In genomic region chr5:161846731-161847130, GRCh38 we compare ENCODE assay signal across 14 cellular contexts. TPM values are rescaled to one million over a fixed set of nuclear protein-coding genes. Genes with fewer than 3 reads are reported as not detected.
DNase-seq lines count a peak whose midpoint lies in the region; ATAC-seq and TF ChIP-seq lines count a peak whose summit lies in the region.
"Had no signal": no experiment of that assay in that cellular context is flagged by ENCODE, and none has a peak within 500 bp of the region (broad histone marks: within the 10 kb centered on the region; RNA-seq: fewer than 3 reads in every experiment).

No MANE protein-coding gene starts in this region.

- H3K27me3 Mint-ChIP-seq in H9 (ENCODE audit: low read depth): peaks cover 43% of the 10 kb centered on the region
- peaks cover 41% of the 10 kb centered on the region for H3K27me3 Mint-ChIP-seq in progenitor cell of endocrine pancreas

- H3K27me3 ChIP-seq in H9 (ENCODE audit: insufficient read depth, low read length) (no peaks in the 10 kb centered on the region; the same call in 1 of the 2 replicates), foreskin keratinocyte (no peaks in the 10 kb centered on the region)

- H3K9me3 ChIP-seq in H9 (ENCODE audit: control insufficient read depth, low read depth, low read length): no peaks in the 10 kb centered on the region
- H3K9me3 ChIP-seq: gastroesophageal sphincter had no signal

- peak; percentile 29 for ATAC-seq in foreskin keratinocyte
- ATAC-seq in GM18868 (IDR thresholded peaks at IDR 0.05; ENCODE audit: unreplicated experiment): no peak
- ATAC-seq: gastroesophageal sphincter had no signal

- no peak overlapping the region for H4K91ac ChIP-seq in H9 (ENCODE audit: insufficient read length, low read depth, low read length)

- H3K36me3 Mint-ChIP-seq in H9 (ENCODE audit: insufficient read depth in 1 of 3, low read depth in 3 of 3) (no peaks in the 10 kb centered on the region), progenitor cell of endocrine pancreas (ENCODE audit: insufficient read depth) (no peaks in the 10 kb centered on the region)

- H3K27ac Mint-ChIP-seq in H9 (no peak overlapping the region), progenitor cell of endocrine pancreas (no peak overlapping the region)
- H3K27ac Mint-ChIP-seq: HFFc6 had no signal

- no peak overlapping the region for H4K5ac ChIP-seq in H9 (ENCODE audit: insufficient read length, low read depth, low read length)

- H2AK5ac ChIP-seq in H9 (ENCODE audit: insufficient read length, low read length): no peak overlapping the region

- TF ChIP-seq CTCF in H9 (conservative IDR thresholded peaks at IDR 0.05) (no peak), foreskin keratinocyte (conservative IDR thresholded peaks at IDR 0.05) (no peak), progenitor cell of endocrine pancreas (IDR thresholded peaks at IDR 0.05; ENCODE audit: unreplicated experiment) (no peak)

- no peak overlapping the region for H3K14ac ChIP-seq in H9 (ENCODE audit: insufficient read depth, low read length)

- no peak overlapping the region for H3T11ph ChIP-seq in H9 (ENCODE audit: low read length)

- peak overlapping the region; percentile 84 for H3K4me2 ChIP-seq in H9 (ENCODE audit: insufficient read depth, insufficient read length, low read length)

- no peaks in the 10 kb centered on the region for H3K79me1 ChIP-seq in H9 (ENCODE audit: insufficient read depth, low read depth, low read length, poor library complexity, severe bottlenecking)

- DNase-seq in H9 (peak; percentile 80), OCI-M1 (lab: John Stamatoyannopoulos, UW) (peak; percentile 13), foreskin keratinocyte (no peak), progenitor cell of endocrine pancreas (ENCODE audit: low spot score, unreplicated experiment) (peak; percentile 49), NCI-H2227 treated with DMSO at 0.1 percent for 48 hours (lab: John Stamatoyannopoulos, UW) (no peak), mesenteric fat pad (ENCODE audit: low spot score) (no peak)
- DNase-seq: activated CD4-positive, CD25-positive, alpha-beta regulatory T cell; activated gamma-delta T cell treated with Interleukin-2 at 50 U/mL for 16 hours; cortex of kidney; HFFc6; NCI-H1436 had no signal

- H3K18ac ChIP-seq in H9 (ENCODE audit: insufficient read length, low read depth, low read length): no peak overlapping the region

- no peak overlapping the region for H2BK120ac ChIP-seq in H9 (ENCODE audit: low read depth, low read length, poor library complexity, severe bottlenecking)

- no peaks in the 10 kb centered on the region for H4K20me1 ChIP-seq in H9 (ENCODE audit: control insufficient read depth, insufficient read depth, insufficient read length)

- H3K79me2 ChIP-seq in H9 (ENCODE audit: insufficient read depth, low read length): no peaks in the 10 kb centered on the region

- H3K27ac ChIP-seq in H9 (ENCODE audit: insufficient read length, low read depth, low read length) (no peak overlapping the region), foreskin keratinocyte (no peak overlapping the region)
- H3K27ac ChIP-seq: gastroesophageal sphincter had no signal

- peaks cover 21% of the 10 kb centered on the region for H3K23me2 ChIP-seq in H9 (ENCODE audit: insufficient read length, low read depth, low read length, poor library complexity, severe bottlenecking)

- no peak overlapping the region for H2BK5ac ChIP-seq in H9 (ENCODE audit: insufficient read length, low read length)

- no peak overlapping the region for H2BK15ac ChIP-seq in H9 (ENCODE audit: low read depth, low read length)

- H3K4me3 Mint-ChIP-seq in H9 (peak overlapping the region; percentile 69 to 86), progenitor cell of endocrine pancreas (ENCODE audit: low read depth) (no peak overlapping the region)
- H3K4me3 Mint-ChIP-seq: HFFc6 had no signal

- no peak overlapping the region for H4K8ac ChIP-seq in H9 (replicated peaks; ENCODE audit: insufficient read length, low read depth, low read length)

- H3K9ac ChIP-seq in H9 (ENCODE audit: extremely low read depth, insufficient read length, low read length): no peak overlapping the region

- H3K56ac ChIP-seq in H9 (ENCODE audit: insufficient read length, low read depth, low read length): no peak overlapping the region

- H3K9me3 Mint-ChIP-seq in H9 (no peaks in the 10 kb centered on the region), progenitor cell of endocrine pancreas (ENCODE audit: low read depth) (no peaks in the 10 kb centered on the region)

- no peak overlapping the region for H2BK20ac ChIP-seq in H9 (ENCODE audit: low read depth, low read length, poor library complexity, severe bottlenecking)

- H3K4ac ChIP-seq in H9 (ENCODE audit: low read depth, low read length): no peak overlapping the region

- no peak overlapping the region for H3K23ac ChIP-seq in H9 (ENCODE audit: insufficient read length, low read depth, low read length)

- no CpG with 5 or more reads among the region's 5 CpGs for WGBS in H9 (ENCODE audit: extremely low coverage, insufficient read length, low lambda C conversion rate)

- H2AFZ ChIP-seq in H9 (ENCODE audit: low read length): no peak overlapping the region

- peaks cover 25 to 30% of the 10 kb centered on the region in 2 experiments for H3K4me1 Mint-ChIP-seq in H9
- H3K4me1 Mint-ChIP-seq in progenitor cell of endocrine pancreas (ENCODE audit: low read depth): peaks cover 23% of the 10 kb centered on the region

- H3K4me1 ChIP-seq in H9 (ENCODE audit: insufficient read depth, low read length) (no peaks in the 10 kb centered on the region; the same call in 1 of the 2 replicates), foreskin keratinocyte (no peaks in the 10 kb centered on the region)

- no peak overlapping the region for H2BK12ac ChIP-seq in H9 (ENCODE audit: insufficient read length, low read depth, low read length)

RNA-seq across cellular contexts. Expression of gene GABRA1, which starts 1.2 kb away (rescaled TPM):
- not detected in 2 replicates for total RNA-seq in H9 (2021)
- total RNA-seq in foreskin keratinocyte: not detected in 2 replicates
- not detected in 2 replicates for polyA plus RNA-seq in foreskin keratinocyte
- total RNA-seq in progenitor cell of endocrine pancreas: 0.19 TPM in 1 of 2 replicates, not detected in the other
- not detected for total RNA-seq in mesenteric fat pad
- total RNA-seq: HFFc6, smooth muscle cell had no signal

Comparison
In these comparisons a context has a peak if more than half of its experiments do, and no peak if none do; other contexts are left out.
1. DNase-seq: peak in H9 (single experiment), OCI-M1 (single experiment) and progenitor cell of endocrine pancreas (single experiment); none in foreskin keratinocyte (0 of 2), NCI-H2227 treated with DMSO at 0.1 percent for 48 hours (single experiment) and mesenteric fat pad (single experiment).